In genomic region chr9:133269133-133269532, GRCh38 we compare ENCODE assay signal across 3 cellular contexts. TPM values are rescaled to one million over a fixed set of nuclear protein-coding genes. Genes with fewer than 3 reads are reported as not detected.
"Had no signal": no experiment of that assay in that cellular context is flagged by ENCODE, and none has a peak within 500 bp of the region (broad histone marks: within the 10 kb centered on the region; RNA-seq: fewer than 3 reads in every experiment).

No MANE protein-coding gene starts in this region.

RNA-seq across cellular contexts. Expression of gene ABO, which starts 5.9 kb away (rescaled TPM):
- total RNA-seq: mammary epithelial cell, myocyte had no signal
- polyA plus RNA-seq: keratinocyte had no signal
